Comparison of ENCODE assay signal across 8 cellular contexts in the genomic region with DNA sequence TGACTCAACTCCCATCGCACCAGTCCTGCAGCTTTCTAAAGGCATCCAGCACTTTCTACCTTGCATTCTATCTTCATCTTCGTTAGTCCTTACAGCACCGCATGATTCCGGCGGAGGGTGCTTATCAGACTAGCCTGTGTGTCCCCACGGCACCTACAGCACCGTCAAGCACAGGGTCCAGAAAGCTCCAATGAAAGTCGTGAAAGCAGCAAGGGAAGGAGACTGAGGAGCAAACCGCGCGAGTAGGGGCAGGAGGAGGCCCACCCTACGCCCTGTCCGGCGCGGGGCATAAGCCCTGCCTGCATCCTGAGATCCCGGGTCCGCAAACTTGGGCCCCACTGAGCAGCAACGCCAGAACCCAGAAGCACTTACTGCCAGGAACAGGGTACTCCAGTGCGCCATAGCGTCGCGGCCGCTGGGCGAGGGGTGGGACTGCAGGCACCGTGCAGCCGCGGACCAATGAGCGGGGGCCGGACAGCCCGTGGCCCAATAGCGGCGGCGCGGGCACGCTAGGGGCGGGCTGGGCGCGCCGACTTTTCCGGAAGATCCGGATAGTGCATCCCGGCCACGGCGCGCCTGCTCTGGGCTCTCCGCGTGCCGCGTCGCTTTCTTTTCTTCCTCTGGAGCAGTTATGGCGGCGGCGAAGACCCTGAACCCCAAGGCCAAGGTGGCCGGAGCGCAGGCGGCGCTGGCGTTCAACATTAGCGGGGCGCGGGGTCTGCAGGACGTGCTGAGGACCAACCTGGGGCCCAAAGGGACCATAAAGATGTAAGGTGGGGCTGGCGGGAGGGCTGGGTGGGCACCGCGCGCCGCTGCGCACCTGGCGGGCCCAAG.
DNase-seq lines count a peak whose midpoint lies in the region; ATAC-seq and TF ChIP-seq lines count a peak whose summit lies in the region.

No MANE protein-coding gene starts in this region.

- CTCF ChIA-PET in GM10248 (lab: Yijun Ruan, JAX) = interaction anchor here (0.9 to 2.0 kb wide), 5 partner anchors 55 to 228 kb away, joined by 3 to 8 read pairs (median 4); no protein-coding TSS in a partner anchor
- CTCF ChIA-PET in activated naive CD4-positive, alpha-beta T cell treated with anti-CD3 and anti-CD28 coated beads, Interleukin-2, amount 10 ng/mL, durations not matched to agents 7 days and 5 days (lab: Charles Lee) = interaction anchor here (1.3 kb wide), 1 partner anchor 28 kb away, joined by 4 read pairs; no protein-coding TSS in a partner anchor

- POLR2A ChIA-PET in GM10248 (lab: Yijun Ruan, JAX) = no interaction called here

- TF ChIP-seq POLR2A in NB4 (IDR thresholded peaks at IDR 0.05; ENCODE audit: extremely low read depth, insufficient read length) = peak; percentile 90
- peak in 1 of 2 donors; percentile 42 for TF ChIP-seq POLR2A in suprapubic skin (IDR thresholded peaks at IDR 0.05)

- peaks cover 4% of the 10 kb centered on the region for H3K36me3 ChIP-seq in suprapubic skin

- no peaks in the 10 kb centered on the region for H3K9me3 ChIP-seq in suprapubic skin

- in situ Hi-C loops in SK-MEL-5 (cut with HindIII; ENCODE audit: low pct_unique_long_range_greater_than_20kb, low sequenced_read_pairs) = no loop called here

- peaks cover 38% of the 10 kb centered on the region for H3K4me1 Mint-ChIP-seq in activated naive CD4-positive, alpha-beta T cell treated with anti-CD3 and anti-CD28 coated beads, Interleukin-2, amount 10 ng/mL, durations not matched to agents 7 days and 5 days

- no peaks in the 10 kb centered on the region for H3K27me3 ChIP-seq in suprapubic skin

- peaks cover 14% of the 10 kb centered on the region for H3K36me3 Mint-ChIP-seq in activated naive CD4-positive, alpha-beta T cell treated with anti-CD3 and anti-CD28 coated beads, Interleukin-2, amount 10 ng/mL, durations not matched to agents 7 days and 5 days

- H3K4me1 ChIP-seq in suprapubic skin = peaks cover 16% of the 10 kb centered on the region

- no peak for TF ChIP-seq EP300 in suprapubic skin (IDR thresholded peaks at IDR 0.05)

- no peaks in the 10 kb centered on the region for H3K27me3 Mint-ChIP-seq in activated naive CD4-positive, alpha-beta T cell treated with anti-CD3 and anti-CD28 coated beads, Interleukin-2, amount 10 ng/mL, durations not matched to agents 7 days and 5 days

- H3K27ac ChIP-seq in suprapubic skin = peak overlapping the region; percentile 83

- WGBS in suprapubic skin = 0% methylated on average over 13 of the region's 69 CpGs

- peak; percentile 96 for DNase-seq in GM10248 (ENCODE audit: extremely low spot score)
- DNase-seq in NB4 (ENCODE audit: low read depth) = peak; percentile 98
- peak; percentile 91 for DNase-seq in SK-MEL-5 (ENCODE audit: low read depth, low spot score)
- DNase-seq in activated naive CD4-positive, alpha-beta T cell treated with anti-CD3 and anti-CD28 coated beads, Interleukin-2, amount 10 ng/mL, durations not matched to agents 7 days and 5 days = peak; percentile 93
- DNase-seq in germinal center (ENCODE audit: low spot score) = peak; percentile 96
- peak; percentile 92 for DNase-seq in occipital lobe (lab: John Stamatoyannopoulos, UW)
- DNase-seq in suprapubic skin (ENCODE audit: low spot score in 2 of 2) = peak; percentile 92 to 96

- H3K4me3 Mint-ChIP-seq in activated naive CD4-positive, alpha-beta T cell treated with anti-CD3 and anti-CD28 coated beads, Interleukin-2, amount 10 ng/mL, durations not matched to agents 7 days and 5 days = peak overlapping the region; percentile 91

- no peaks in the 10 kb centered on the region for H3K9me3 Mint-ChIP-seq in activated naive CD4-positive, alpha-beta T cell treated with anti-CD3 and anti-CD28 coated beads, Interleukin-2, amount 10 ng/mL, durations not matched to agents 7 days and 5 days

- H3K4me3 ChIP-seq in NB4 (ENCODE audit: low read depth, low read length) = peak overlapping the region; percentile 71
- peak overlapping the region; percentile 74 for H3K4me3 ChIP-seq in suprapubic skin

- ATAC-seq in HG02588 (IDR thresholded peaks at IDR 0.05; ENCODE audit: unreplicated experiment) = peak; percentile 99

- TF ChIP-seq CTCF in GM10248 (IDR thresholded peaks at IDR 0.05; ENCODE audit: control extremely low read depth, extremely low read depth, low read depth, missing control alignments) (no peak), NB4 (IDR thresholded peaks at IDR 0.05; ENCODE audit: low read depth, low read length) (no peak), suprapubic skin (IDR thresholded peaks at IDR 0.05) (no peak)

- H3K27ac Mint-ChIP-seq in activated naive CD4-positive, alpha-beta T cell treated with anti-CD3 and anti-CD28 coated beads, Interleukin-2, amount 10 ng/mL, durations not matched to agents 7 days and 5 days = peak overlapping the region; percentile 97

Comparison
In these comparisons a context has a peak if more than half of its experiments do, and no peak if none do; other contexts are left out.
1. Peak in every context shown above with its lines: DNase-seq, ATAC-seq, H3K4me3 ChIP-seq and H3K27ac ChIP-seq.